ENCODE assay signal across 10 cellular contexts in genomic region chr6:7042654-7043545, GRCh38.
DNase-seq lines count a peak whose midpoint lies in the region; ATAC-seq and TF ChIP-seq lines count a peak whose summit lies in the region.
"Had no signal": no experiment of that assay in that cellular context is flagged by ENCODE, and none has a peak within 500 bp of the region (broad histone marks: within the 10 kb centered on the region; RNA-seq: fewer than 3 reads in every experiment).

No MANE protein-coding gene starts in this region.

- no peak overlapping the region for H3K4me3 Mint-ChIP-seq in progenitor cell of endocrine pancreas (ENCODE audit: low read depth)

- intact Hi-C loops in right cardiac atrium (cut with DNase I): no loop called here

- peak; percentile 59 to 66 for ATAC-seq in right cardiac atrium
- no peak for ATAC-seq in HG02970 (IDR thresholded peaks at IDR 0.05; ENCODE audit: low FRiP score, unreplicated experiment)

- peak overlapping the region; percentile 72 for H3K27ac Mint-ChIP-seq in progenitor cell of endocrine pancreas

- no peaks in the 10 kb centered on the region for H3K27me3 ChIP-seq in right cardiac atrium (ENCODE audit: control insufficient read depth, insufficient read depth)
- H3K27me3 ChIP-seq: tibial nerve had no signal

- no peaks in the 10 kb centered on the region for H3K36me3 Mint-ChIP-seq in progenitor cell of endocrine pancreas (ENCODE audit: insufficient read depth)

- WGBS in right cardiac atrium: 59% methylated on average over 11 of the region's 11 CpGs

- no peaks in the 10 kb centered on the region for H3K27me3 Mint-ChIP-seq in progenitor cell of endocrine pancreas

- H3K4me3 ChIP-seq in SK-N-MC: no peak overlapping the region
- no peak overlapping the region for H3K4me3 ChIP-seq in right cardiac atrium (ENCODE audit: low read length)
- H3K4me3 ChIP-seq: tibial nerve had no signal

- H3K4me1 ChIP-seq in right cardiac atrium (ENCODE audit: control insufficient read depth, insufficient read depth, low read length): peaks cover 4% of the 10 kb centered on the region

- peaks cover 21% of the 10 kb centered on the region for H3K4me1 Mint-ChIP-seq in progenitor cell of endocrine pancreas (ENCODE audit: low read depth)

- H3K9me3 ChIP-seq in SK-N-MC (ENCODE audit: low read depth, low read length) (no peaks in the 10 kb centered on the region), right cardiac atrium (ENCODE audit: control insufficient read depth, low read length) (no peaks in the 10 kb centered on the region)
- H3K9me3 ChIP-seq: tibial nerve had no signal

- no peaks in the 10 kb centered on the region for H3K36me3 ChIP-seq in SK-N-MC (ENCODE audit: insufficient read depth, low read length)
- H3K36me3 ChIP-seq: tibial nerve had no signal

- H3K9ac ChIP-seq in SK-N-MC (ENCODE audit: insufficient read length): no peak overlapping the region

- H3K9me3 Mint-ChIP-seq in progenitor cell of endocrine pancreas (ENCODE audit: low read depth): no peaks in the 10 kb centered on the region

- no peak for TF ChIP-seq CTCF in progenitor cell of endocrine pancreas (IDR thresholded peaks at IDR 0.05; ENCODE audit: unreplicated experiment)

- DNase-seq in ELF-1 (ENCODE audit: low read depth, low spot score): peak; percentile 37
- DNase-seq in SK-N-MC (ENCODE audit: low read depth, low spot score): no peak
- no peak for DNase-seq in right cardiac atrium
- DNase-seq in progenitor cell of endocrine pancreas (ENCODE audit: low spot score, unreplicated experiment): no peak
- DNase-seq in stimulated activated CD4-positive, alpha-beta T cell treated with anti-CD3 and anti-CD28 coated beads, Interleukin-2, amount 100 ng/mL, for 24 hours: no peak
- DNase-seq in NCI-H226: no peak
- DNase-seq in NCI-H2227 treated with DMSO at 0.1 percent for 48 hours (lab: John Stamatoyannopoulos, UW): no peak
- DNase-seq: stimulated activated CD4-positive, alpha-beta T cell treated with anti-CD3 and anti-CD28 coated beads, Interleukin-4, amount 100 ng/mL, for 24 hours had no signal

- H3K27ac ChIP-seq in SK-N-MC (peak overlapping the region; percentile 80), right cardiac atrium (ENCODE audit: low read length) (peak overlapping the region; percentile 28)
- H3K27ac ChIP-seq: tibial nerve had no signal
